ENCODE assay signal across 13 cellular contexts in the genomic region with DNA sequence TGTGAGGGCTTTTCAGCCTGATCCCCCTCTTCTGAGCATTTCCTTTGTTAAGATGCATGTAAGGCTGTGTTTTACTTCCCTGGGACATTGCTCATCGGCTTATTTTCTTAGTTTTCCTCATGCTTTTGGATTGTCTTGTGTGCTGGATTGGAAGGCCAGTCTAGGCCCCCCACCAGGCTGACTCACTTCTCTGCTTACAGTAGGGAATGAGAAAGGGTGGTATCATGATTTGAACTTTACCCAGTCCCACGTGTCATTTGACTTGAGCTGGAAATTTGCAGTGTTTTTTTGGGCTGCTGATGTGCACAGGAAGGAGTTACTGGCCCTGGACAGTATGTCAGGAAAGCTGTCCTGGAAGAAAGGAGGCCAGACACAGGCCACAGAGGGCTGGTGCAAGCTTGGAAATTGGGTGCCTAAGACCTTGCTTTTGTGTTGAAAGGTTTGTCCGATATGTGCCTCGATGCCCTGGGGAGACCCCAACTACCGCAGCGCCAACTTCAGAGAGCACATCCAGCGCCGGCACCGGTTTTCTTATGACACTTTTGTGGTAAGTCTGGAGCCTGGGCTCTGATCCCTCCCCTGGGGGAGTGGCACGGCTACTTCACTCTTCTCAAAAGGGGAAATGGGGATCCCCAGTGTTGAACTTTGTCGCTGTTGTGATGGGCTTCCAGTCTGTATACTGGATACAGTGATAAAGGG. TPM values are rescaled to one million over a fixed set of nuclear protein-coding genes. Genes with fewer than 3 reads are reported as not detected.
DNase-seq lines count a peak whose midpoint lies in the region; ATAC-seq and TF ChIP-seq lines count a peak whose summit lies in the region.
"Had no signal": no experiment of that assay in that cellular context is flagged by ENCODE, and none has a peak within 500 bp of the region (broad histone marks: within the 10 kb centered on the region; RNA-seq: fewer than 3 reads in every experiment).

No MANE protein-coding gene starts in this region.

- in situ Hi-C loops in astrocyte of the cerebellum (cut with HindIII; ENCODE audit: low sequenced_read_pairs) = no loop called here
- in situ Hi-C loops in gastrocnemius medialis (cut with MboI; ENCODE audit: low sequenced_read_pairs in 4 of 4) = no loop called here

- H2BK15ac ChIP-seq in mesenchymal stem cell (ENCODE audit: low read depth, poor library complexity, severe bottlenecking) = no peak overlapping the region

- no peaks in the 10 kb centered on the region for H3K27me3 ChIP-seq in HUES48 (ENCODE audit: control insufficient read depth, insufficient read depth, low read length)
- no peaks in the 10 kb centered on the region for H3K27me3 ChIP-seq in mesenchymal stem cell (ENCODE audit: control insufficient read depth in 1 of 2, insufficient read depth in 1 of 2, low read length in 2 of 2)
- H3K27me3 ChIP-seq in gastrocnemius medialis = no peaks in the 10 kb centered on the region
- H3K27me3 ChIP-seq in upper lobe of right lung = no peaks in the 10 kb centered on the region

- H3K27ac ChIP-seq in HUES48 (ENCODE audit: low read depth, low read length) (peak overlapping the region; percentile 35), mesenchymal stem cell (ENCODE audit: low read length, poor library complexity, severe bottlenecking) (peak overlapping the region; percentile 93), gastrocnemius medialis (no peak overlapping the region), upper lobe of right lung (no peak overlapping the region)

- H3K9me3 ChIP-seq in HUES48 (ENCODE audit: control insufficient read depth, insufficient read depth, low read length) = no peaks in the 10 kb centered on the region
- H3K9me3 ChIP-seq in mesenchymal stem cell (ENCODE audit: control insufficient read depth, low read length) = no peaks in the 10 kb centered on the region
- H3K9me3 ChIP-seq in gastrocnemius medialis = no peaks in the 10 kb centered on the region
- H3K9me3 ChIP-seq in upper lobe of right lung = no peaks in the 10 kb centered on the region

- no peak for TF ChIP-seq POLR2A in gastrocnemius medialis (IDR thresholded peaks at IDR 0.05)

- no peak overlapping the region for H2AFZ ChIP-seq in mesenchymal stem cell (ENCODE audit: low read depth, low read length)

- peak overlapping the region; percentile 34 for H2BK5ac ChIP-seq in mesenchymal stem cell (ENCODE audit: low read depth, low read length, poor library complexity, severe bottlenecking)

- no peak overlapping the region for H3K14ac ChIP-seq in mesenchymal stem cell (ENCODE audit: low read length in 2 of 2)

- intact Hi-C loops in gastrocnemius medialis (cut with DNase I; ENCODE audit: low total_unique reads) = no loop called here
- intact Hi-C loops in upper lobe of right lung (cut with DNase I) = no loop called here

- H2AK5ac ChIP-seq in mesenchymal stem cell (ENCODE audit: low read length, severe bottlenecking) = peak overlapping the region; percentile 95

- no peaks in the 10 kb centered on the region for H3K4me1 ChIP-seq in HUES48 (ENCODE audit: control insufficient read depth, insufficient read depth, low read length)
- peaks cover 10% of the 10 kb centered on the region for H3K4me1 ChIP-seq in mesenchymal stem cell (ENCODE audit: control insufficient read depth, insufficient read depth, low read depth, low read length)
- H3K4me1 ChIP-seq in gastrocnemius medialis = peaks cover 10% of the 10 kb centered on the region in 2 donors
- H3K4me1 ChIP-seq in upper lobe of right lung = no peaks in the 10 kb centered on the region

- TF ChIP-seq CTCF in astrocyte of the cerebellum (IDR thresholded peaks at IDR 0.05; ENCODE audit: low read depth, low read length, missing control alignments) = no peak
- no peak for TF ChIP-seq CTCF in gastrocnemius medialis (IDR thresholded peaks at IDR 0.05 in 4 of 5, conservative IDR thresholded peaks at IDR 0.05 in 1 of 5)
- no peak for TF ChIP-seq CTCF in upper lobe of right lung (IDR thresholded peaks at IDR 0.05)

- ATAC-seq in HG03175 (IDR thresholded peaks at IDR 0.05; ENCODE audit: unreplicated experiment) = no peak
- ATAC-seq in gastrocnemius medialis = no peak
- ATAC-seq in upper lobe of right lung = no peak
- ATAC-seq: left cardiac atrium, Panc1 had no signal

- no peak overlapping the region for H2BK12ac ChIP-seq in mesenchymal stem cell (ENCODE audit: low read length in 2 of 2)

- H3K9ac ChIP-seq in HUES48 (ENCODE audit: low read depth, low read length) = no peak overlapping the region
- peak overlapping the region; percentile 79 for H3K9ac ChIP-seq in mesenchymal stem cell (ENCODE audit: low read length)

- peaks cover 23% of the 10 kb centered on the region for H3K79me1 ChIP-seq in mesenchymal stem cell (replicated peaks; ENCODE audit: low read length, poor library complexity, severe bottlenecking)

- peak; percentile 83 for DNase-seq in AG20443 (ENCODE audit: low spot score)
- DNase-seq in astrocyte of the cerebellum (ENCODE audit: low read depth) = peak; percentile 93
- DNase-seq in mesenchymal stem cell = peak; percentile 94
- no peak for DNase-seq in NCI-H82 treated with DMSO at 0.1 percent for 48 hours (lab: John Stamatoyannopoulos, UW; ENCODE audit: unreplicated experiment)
- no peak for DNase-seq in gastrocnemius medialis
- no peak for DNase-seq in upper lobe of right lung
- DNase-seq: activated T-cell treated with anti-CD3 and anti-CD28 coated beads, Interleukin-2, amount 50 U/mL, for 48 hours; DMS53; foreskin melanocyte; left cardiac atrium had no signal

- H3K23ac ChIP-seq in mesenchymal stem cell (ENCODE audit: low read length in 2 of 2) = no peak overlapping the region

- H3K18ac ChIP-seq in mesenchymal stem cell (ENCODE audit: low read depth in 1 of 2, low read length in 2 of 2) = peak overlapping the region; percentile 38 to 52

- no peak overlapping the region for H2BK120ac ChIP-seq in mesenchymal stem cell (ENCODE audit: low read depth, low read length)

- H4K8ac ChIP-seq in mesenchymal stem cell (ENCODE audit: low read length) = no peak overlapping the region

- whole genome bisulfite sequencing in mesenchymal stem cell = 79% methylated on average over 11 of the region's 11 CpGs

- no peak overlapping the region for H3K4me2 ChIP-seq in mesenchymal stem cell (ENCODE audit: low read length, poor library complexity, severe bottlenecking)

- no peak overlapping the region for H3K4me3 ChIP-seq in HUES48 (ENCODE audit: low read depth, low read length)
- no peak overlapping the region for H3K4me3 ChIP-seq in astrocyte of the cerebellum (ENCODE audit: low read depth, low read length)
- peak overlapping the region in 1 of 2 experiments; percentile 1 for H3K4me3 ChIP-seq in mesenchymal stem cell (ENCODE audit: insufficient read depth in 1 of 2, low read depth in 1 of 2, low read length in 2 of 2)
- H3K4me3 ChIP-seq in gastrocnemius medialis = no peak overlapping the region
- H3K4me3 ChIP-seq in upper lobe of right lung = no peak overlapping the region

- no peak overlapping the region for H3K4ac ChIP-seq in mesenchymal stem cell (ENCODE audit: low read depth in 1 of 2, low read length in 2 of 2)

- no peak overlapping the region for H4K91ac ChIP-seq in mesenchymal stem cell (ENCODE audit: low read length)

- H3K36me3 ChIP-seq in HUES48 (ENCODE audit: control insufficient read depth, insufficient read depth, low read length) (peaks cover 91% of the 10 kb centered on the region), mesenchymal stem cell (ENCODE audit: control insufficient read depth in 1 of 2, insufficient read depth in 2 of 2, low read depth in 1 of 2, low read length in 2 of 2) (peaks cover 43 to 75% of the 10 kb centered on the region in 2 experiments), gastrocnemius medialis (peaks cover 10 to 90% of the 10 kb centered on the region in 2 donors), upper lobe of right lung (peaks cover 98% of the 10 kb centered on the region)

RNA-seq across cellular contexts. Expression of gene RNF114, which starts 12.8 kb away (rescaled TPM):
- polyA plus RNA-seq in mesenchymal stem cell (2013, experiment 1 of 2) = 37.3 TPM
- polyA plus RNA-seq in mesenchymal stem cell (2013, experiment 2 of 2) = 35.5 TPM
- 100 to 1,000 TPM; 133 to 216 (median 172) TPM for total RNA-seq in gastrocnemius medialis
- 74.7 TPM for total RNA-seq in upper lobe of right lung

RNA-seq across cellular contexts. Expression of gene SPATA2, which starts 33.6 kb away (rescaled TPM):
- 5.6 TPM for polyA plus RNA-seq in mesenchymal stem cell (2013, experiment 1 of 2)
- 5.7 TPM for polyA plus RNA-seq in mesenchymal stem cell (2013, experiment 2 of 2)
- total RNA-seq in gastrocnemius medialis = 10 to 100 TPM in 2 of 4 donors, 1 to 10 TPM in 2; 7.7 to 10.7 (median 9.7) TPM
- 8.7 TPM for total RNA-seq in upper lobe of right lung

RNA-seq across cellular contexts. Expression of gene SNAI1, which starts 33.8 kb away (rescaled TPM):
- 36.2 TPM for polyA plus RNA-seq in mesenchymal stem cell (2013, experiment 1 of 2)
- 36.0 TPM for polyA plus RNA-seq in mesenchymal stem cell (2013, experiment 2 of 2)
- total RNA-seq in gastrocnemius medialis (1 to 10 TPM in 3 of 4 donors, under 1 TPM in 1; 0.61 to 3.5 (median 1.3) TPM), upper lobe of right lung (10.6 TPM)

Comparison
In these comparisons a context has a peak if more than half of its experiments do, and no peak if none do; other contexts are left out.
1. DNase-seq: peak in AG20443 (single experiment), astrocyte of the cerebellum (single experiment) and mesenchymal stem cell (single experiment); none in NCI-H82 treated with DMSO at 0.1 percent for 48 hours (single experiment), gastrocnemius medialis (0 of 2) and upper lobe of right lung (single experiment).
2. H3K27ac ChIP-seq: peak in HUES48 (single experiment) and mesenchymal stem cell (single experiment); none in gastrocnemius medialis (0 of 4) and upper lobe of right lung (single experiment).